8 cellular contexts compared by ENCODE assay signal in the genomic region with DNA sequence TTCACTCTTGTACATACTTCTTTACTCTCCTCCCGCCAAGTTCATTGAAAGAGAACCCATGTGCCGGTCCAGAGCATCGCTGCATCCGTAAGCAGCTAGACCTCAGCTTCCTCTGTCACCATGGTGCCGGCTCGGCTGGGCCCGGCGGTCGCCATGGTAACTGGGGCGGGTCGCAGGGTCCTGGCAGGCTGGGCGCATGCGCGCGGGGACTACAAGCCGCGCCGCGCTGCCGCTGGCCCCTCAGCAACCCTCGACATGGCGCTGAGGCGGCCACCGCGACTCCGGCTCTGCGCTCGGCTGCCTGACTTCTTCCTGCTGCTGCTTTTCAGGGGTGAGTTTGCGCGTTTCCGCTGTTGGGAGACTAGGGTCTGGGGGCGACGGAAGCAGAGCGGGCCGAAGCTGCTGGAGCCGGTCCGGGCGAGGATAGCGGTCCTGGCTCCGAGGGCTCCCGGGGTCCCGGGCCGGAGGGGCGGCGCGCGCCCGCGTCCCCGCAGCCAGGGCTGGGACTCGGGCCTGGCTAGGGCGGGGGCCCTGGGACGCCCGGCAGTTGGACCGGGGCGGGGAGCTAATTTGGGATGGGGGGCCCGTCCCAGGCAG. TPM values are rescaled to one million over a fixed set of nuclear protein-coding genes. Genes with fewer than 3 reads are reported as not detected.
DNase-seq lines count a peak whose midpoint lies in the region; ATAC-seq and TF ChIP-seq lines count a peak whose summit lies in the region.

TSS of gene JAM3 (plus strand) at position 244 of the 597 bp plus-strand sequence. CDS start at position 256, 12 bp downstream.

- no peaks in the 10 kb centered on the region for H3K36me3 ChIP-seq in Peyer's patch

- no peak for TF ChIP-seq CTCF in GM20000 (IDR thresholded peaks at IDR 0.05; ENCODE audit: extremely low read depth, missing control alignments)
- no peak for TF ChIP-seq CTCF in Peyer's patch (IDR thresholded peaks at IDR 0.05)
- TF ChIP-seq CTCF in fibroblast of pulmonary artery (IDR thresholded peaks at IDR 0.05; ENCODE audit: low read length, missing control alignments), result no peak

- DNase-seq in CD1c-positive myeloid dendritic cell (ENCODE audit: extremely low spot score), result peak; percentile 71
- DNase-seq in GM20000 (ENCODE audit: low spot score), result peak; percentile 93
- DNase-seq in HUDEP-2 (lab: John Stamatoyannopoulos, UW; ENCODE audit: unreplicated experiment in 76 of 76), result peak in 48 of 76 experiments; percentile 1 to 70 (median 34)
- peak; percentile 78 to 97 (median 96) for DNase-seq in Peyer's patch
- peak; percentile 96 for DNase-seq in activated T-helper 9 cell treated with anti-CD3 and anti-CD28 coated beads, Interleukin-2, amount 50 U/mL, for 16 hours (ENCODE audit: low read depth)
- DNase-seq in fibroblast of pulmonary artery (ENCODE audit: low read depth), result peak; percentile 95
- peak; percentile 99 for DNase-seq in naive B cell
- peak; percentile 92 to 95 for DNase-seq in stimulated activated CD8-positive, alpha-beta memory T cell treated with anti-CD3 and anti-CD28 coated beads, Interleukin-7, amount 100 ng/mL, for 4 hours (ENCODE audit: low read depth in 2 of 2)

- peak within 1 kb of the TSS; percentile 93 to 99 (median 96) for H3K27ac Mint-ChIP-seq in naive B cell

- peak within 1 kb of the TSS; percentile 87 to 97 (median 94) for H3K4me3 Mint-ChIP-seq in naive B cell

- peaks cover 0 to 8% (median 1%) of the 10 kb centered on the region in 4 donors for H3K4me1 ChIP-seq in Peyer's patch

- TF ChIP-seq POLR2A in Peyer's patch (IDR thresholded peaks at IDR 0.05), result peak in 1 of 2 donors; percentile 28

- peak within 1 kb of the TSS; percentile 70 to 85 (median 74) for H3K27ac ChIP-seq in Peyer's patch

- H3K36me3 Mint-ChIP-seq in naive B cell, result no peaks in the 10 kb centered on the region

- no peaks in the 10 kb centered on the region for H3K27me3 ChIP-seq in Peyer's patch

- no peaks in the 10 kb centered on the region for H3K9me3 ChIP-seq in Peyer's patch

- peak; percentile 91 to 93 for ATAC-seq in naive B cell (ENCODE audit: low read depth in 2 of 2)

- H3K27me3 Mint-ChIP-seq in naive B cell, result peaks cover 0 to 34% (median 13%) of the 10 kb centered on the region in 3 donors

- H3K4me3 ChIP-seq in Peyer's patch (peak within 1 kb of the TSS; percentile 59 to 76 (median 63)), fibroblast of pulmonary artery (replicated peaks; ENCODE audit: low read depth, low read length) (peak within 1 kb of the TSS; percentile 81)

- no peaks in the 10 kb centered on the region for H3K9me3 Mint-ChIP-seq in naive B cell

- H3K4me1 Mint-ChIP-seq in naive B cell, result peaks cover 18 to 34% (median 29%) of the 10 kb centered on the region in 3 donors

RNA-seq across cellular contexts. Expression of gene JAM3, which starts in this region (rescaled TPM):
- total RNA-seq in Peyer's patch, result 10 to 100 TPM in 1 of 4 donors, 1 to 10 TPM in 3; 4.6 to 14.0 (median 8.5) TPM
- polyA plus RNA-seq in naive B cell (ENCODE audit: low read depth in 6 of 6), result 10 to 100 TPM in 1 of 6 donors, 1 to 10 TPM in 5; 5.3 to 10.6 (median 6.5) TPM

Comparison
In these comparisons a context has a peak if more than half of its experiments do, and no peak if none do; other contexts are left out.
1. Peak in every context shown above with its lines: DNase-seq, ATAC-seq, H3K4me3 ChIP-seq and H3K27ac ChIP-seq.
2. DNase-seq: peak in every context shown above with its lines; median percentile 99 in naive B cell; 96 in Peyer's patch; 96 in activated T-helper 9 cell treated with anti-CD3 and anti-CD28 coated beads, Interleukin-2, amount 50 U/mL, for 16 hours; 95 in fibroblast of pulmonary artery; 94 in stimulated activated CD8-positive, alpha-beta memory T cell treated with anti-CD3 and anti-CD28 coated beads, Interleukin-7, amount 100 ng/mL, for 4 hours; 93 in GM20000; 71 in CD1c-positive myeloid dendritic cell; 34 in HUDEP-2.